In genomic region chr4:142194905-142195304, GRCh38 we compare ENCODE assay signal across 16 cellular contexts.
"Had no signal": no experiment of that assay in that cellular context is flagged by ENCODE, and none has a peak within 500 bp of the region (broad histone marks: within the 10 kb centered on the region; RNA-seq: fewer than 3 reads in every experiment).

No MANE protein-coding gene starts in this region.

- H3K9me3 Mint-ChIP-seq: activated T-helper 17 cell treated with anti-CD3 and anti-CD28 coated beads, Interleukin-2, amount 50 U/mL, for 72 hours; brain; stimulated activated effector memory CD8-positive, alpha-beta T cell treated with anti-CD3 and anti-CD28 coated beads, Interleukin-12 subunit alpha, Interleukin-12 subunit beta, amount 100 ng/mL, for 72 hours had no signal

- H3K4me3 ChIP-seq: colonic mucosa, esophagus squamous epithelium, gastrocnemius medialis, thyroid gland had no signal

- ATAC-seq: activated T-helper 17 cell treated with anti-CD3 and anti-CD28 coated beads, Interleukin-2, amount 50 U/mL, for 72 hours; gastrocnemius medialis; left lobe of liver; natural killer cell; stimulated activated effector memory CD8-positive, alpha-beta T cell treated with anti-CD3 and anti-CD28 coated beads, Interleukin-12 subunit alpha, Interleukin-12 subunit beta, amount 100 ng/mL, for 72 hours had no signal

- H3K27me3 ChIP-seq: colonic mucosa, esophagus squamous epithelium, gastrocnemius medialis, thyroid gland had no signal

- H3K36me3 Mint-ChIP-seq: brain, natural killer cell had no signal

- H3K9me3 ChIP-seq: colonic mucosa, esophagus squamous epithelium, gastrocnemius medialis, thyroid gland had no signal

- DNase-seq: activated CD4-positive, CD25-positive, alpha-beta regulatory T cell treated with anti-CD3 and anti-CD28 coated beads, Interleukin-2, amount 50 U/mL, for 72 hours; activated naive CD4-positive, alpha-beta T cell treated with Interleukin-2 at 50 U/mL for 16 hours; activated T-cell treated with anti-CD3 and anti-CD28 coated beads for 4 hours; central memory CD4-positive, alpha-beta T cell; colonic mucosa; esophagus squamous epithelium; gastrocnemius medialis; islet precursor cell; natural killer cell; posterior cingulate gyrus; retina; thyroid gland had no signal

- H3K27ac Mint-ChIP-seq: activated T-helper 17 cell treated with anti-CD3 and anti-CD28 coated beads, Interleukin-2, amount 50 U/mL, for 72 hours; natural killer cell; stimulated activated effector memory CD8-positive, alpha-beta T cell treated with anti-CD3 and anti-CD28 coated beads, Interleukin-12 subunit alpha, Interleukin-12 subunit beta, amount 100 ng/mL, for 72 hours had no signal

- H3K27ac ChIP-seq: colonic mucosa, esophagus squamous epithelium, gastrocnemius medialis, thyroid gland had no signal

- H3K36me3 ChIP-seq: colonic mucosa, thyroid gland had no signal

- H3K4me3 Mint-ChIP-seq: activated T-helper 17 cell treated with anti-CD3 and anti-CD28 coated beads, Interleukin-2, amount 50 U/mL, for 72 hours; natural killer cell; stimulated activated effector memory CD8-positive, alpha-beta T cell treated with anti-CD3 and anti-CD28 coated beads, Interleukin-12 subunit alpha, Interleukin-12 subunit beta, amount 100 ng/mL, for 72 hours had no signal

- H3K27me3 Mint-ChIP-seq: activated T-helper 17 cell treated with anti-CD3 and anti-CD28 coated beads, Interleukin-2, amount 50 U/mL, for 72 hours; brain had no signal

- H3K4me1 Mint-ChIP-seq: natural killer cell; stimulated activated effector memory CD8-positive, alpha-beta T cell treated with anti-CD3 and anti-CD28 coated beads, Interleukin-12 subunit alpha, Interleukin-12 subunit beta, amount 100 ng/mL, for 72 hours had no signal

- H3K4me1 ChIP-seq: colonic mucosa, esophagus squamous epithelium, gastrocnemius medialis, thyroid gland had no signal
